In genomic region chr19:35595026-35595425, GRCh38 we compare ENCODE assay signal across 3 cellular contexts.
TF ChIP-seq lines count a peak whose summit lies in the region.

No MANE protein-coding gene starts in this region.

TF ChIP-seq in HEK293, 187 proteins besides CTCF, POLR2A, EP300 and RAD21:
- TF ChIP-seq ZNF121 (tag by site-specific recombination; IDR thresholded peaks at IDR 0.05), result peak; percentile 80

TF ChIP-seq in K562, 482 proteins besides CTCF, POLR2A, EP300 and RAD21:
- TF ChIP-seq ZNF121 (CRISPR knock-in tag; conservative IDR thresholded peaks at IDR 0.05), result 0 out of 2 replicates have a peak, but pooled peaks have one; percentile 22

TF ChIP-seq in HepG2, 621 proteins besides CTCF, POLR2A, EP300 and RAD21:
- TF ChIP-seq ZNF770 (CRISPR knock-in tag; IDR thresholded peaks at IDR 0.05) (0 out of 2 replicates have a peak, but pooled peaks have one; percentile 5), ZNF121 (CRISPR knock-in tag; IDR thresholded peaks at IDR 0.05) (peak; percentile 91)
